Comparison of ENCODE assay signal across 8 cellular contexts in the genomic region with DNA sequence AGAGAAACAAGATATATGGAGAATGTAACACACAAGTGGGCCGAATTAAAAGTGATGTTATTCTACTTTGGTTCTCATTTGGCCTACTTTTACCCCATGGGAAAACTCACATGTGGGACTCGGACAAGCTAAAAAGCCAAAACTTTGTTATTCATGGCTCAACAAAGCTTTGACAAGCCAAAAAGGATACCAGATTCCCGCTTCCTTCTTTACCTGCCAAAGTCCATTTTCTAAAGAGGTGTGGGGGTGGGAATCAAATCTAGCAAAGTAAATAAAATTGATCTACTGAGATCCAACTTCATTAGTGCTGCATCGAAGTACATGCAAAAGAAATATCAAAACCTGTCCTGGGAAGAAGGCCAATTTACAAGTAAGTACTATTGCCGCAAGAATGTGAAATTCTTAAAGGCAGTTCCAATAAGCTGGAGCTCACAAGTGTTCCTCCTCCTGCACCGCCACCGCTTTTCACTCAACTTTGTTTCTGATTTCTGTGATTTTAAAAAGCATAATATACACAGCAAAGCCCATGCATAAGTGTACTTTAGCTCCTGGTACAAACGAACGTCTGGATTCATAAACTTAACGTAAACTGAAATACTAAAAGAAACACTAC. TPM values are rescaled to one million over a fixed set of nuclear protein-coding genes. Genes with fewer than 3 reads are reported as not detected.
DNase-seq lines count a peak whose midpoint lies in the region; ATAC-seq and TF ChIP-seq lines count a peak whose summit lies in the region.

No MANE protein-coding gene starts in this region.

- no peak overlapping the region for H3K18ac ChIP-seq in H9 (ENCODE audit: insufficient read length, low read depth, low read length)

- peaks cover 10% of the 10 kb centered on the region for H3K79me1 ChIP-seq in H9 (ENCODE audit: insufficient read depth, low read depth, low read length, poor library complexity, severe bottlenecking)

- peak overlapping the region; percentile 91 to 100 for H3K4me3 Mint-ChIP-seq in H9
- H3K4me3 Mint-ChIP-seq in T-cell = peak overlapping the region; percentile 87 to 94 (median 91)

- no peaks in the 10 kb centered on the region for H3K27me3 ChIP-seq in H9 (ENCODE audit: insufficient read depth, low read length)
- H3K27me3 ChIP-seq in skeletal muscle tissue (ENCODE audit: control insufficient read depth in 3 of 3, insufficient read depth in 3 of 3, low read length in 3 of 3) = no peaks in the 10 kb centered on the region

- no peak for DNase-seq in H9
- no peak for DNase-seq in T-cell
- DNase-seq in foreskin fibroblast = peak in 1 of 2 donors; percentile 33
- no peak for DNase-seq in substantia nigra (lab: John Stamatoyannopoulos, UW)

- peaks cover 15% of the 10 kb centered on the region for H3K23me2 ChIP-seq in H9 (ENCODE audit: insufficient read length, low read depth, low read length, poor library complexity, severe bottlenecking)

- no peak overlapping the region for H3K27ac Mint-ChIP-seq in H9
- peak overlapping the region; percentile 83 to 84 for H3K27ac Mint-ChIP-seq in T-cell

- CTCF ChIA-PET in T-cell (lab: Charles Lee) = interaction anchor here (0.6 to 1.1 kb wide), 3 partner anchors 20 to 196 kb away, joined by 3 read pairs; no protein-coding TSS in a partner anchor

- H3K79me2 ChIP-seq in H9 (ENCODE audit: insufficient read depth, low read length) = peaks cover 32% of the 10 kb centered on the region; the same call in 1 of the 2 replicates

- H3K27ac ChIP-seq in H9 (ENCODE audit: insufficient read length, low read depth, low read length) (no peak overlapping the region), skeletal muscle tissue (ENCODE audit: low read depth, low read length) (peak overlapping the region; percentile 97), substantia nigra (ENCODE audit: low read depth, low read length, poor library complexity, severe bottlenecking) (no peak overlapping the region)

- no CpG with 5 or more reads among the region's 10 CpGs for WGBS in H9 (ENCODE audit: extremely low coverage, insufficient read length, low lambda C conversion rate)

- H2AFZ ChIP-seq in H9 (ENCODE audit: low read length) = no peak overlapping the region

- TF ChIP-seq CTCF in H9 (conservative IDR thresholded peaks at IDR 0.05) (no peak), foreskin fibroblast (IDR thresholded peaks at IDR 0.05; ENCODE audit: low read depth, low read length) (no peak)

- H3K4me2 ChIP-seq in H9 (ENCODE audit: insufficient read depth, insufficient read length, low read length) = peak overlapping the region; percentile 80

- H3K14ac ChIP-seq in H9 (ENCODE audit: insufficient read depth, low read length) = no peak overlapping the region

- no peak overlapping the region for H4K91ac ChIP-seq in H9 (ENCODE audit: insufficient read length, low read depth, low read length)

- no peak overlapping the region for H2BK5ac ChIP-seq in H9 (ENCODE audit: insufficient read length, low read length)

- no peaks in the 10 kb centered on the region; the same call in 1 of the 2 replicates for H3K27me3 Mint-ChIP-seq in H9 (ENCODE audit: low read depth)
- H3K27me3 Mint-ChIP-seq in T-cell = no peaks in the 10 kb centered on the region

- no peak overlapping the region for H3T11ph ChIP-seq in H9 (ENCODE audit: low read length)

- no peak overlapping the region for H3K23ac ChIP-seq in H9 (ENCODE audit: insufficient read length, low read depth, low read length)

- peaks cover 20 to 28% (median 23%) of the 10 kb centered on the region in 3 experiments for H3K36me3 Mint-ChIP-seq in H9 (ENCODE audit: insufficient read depth in 1 of 3, low read depth in 3 of 3)
- peaks cover 26% of the 10 kb centered on the region for H3K36me3 Mint-ChIP-seq in T-cell

- H2BK12ac ChIP-seq in H9 (ENCODE audit: insufficient read length, low read depth, low read length) = no peak overlapping the region

- H3K56ac ChIP-seq in H9 (ENCODE audit: insufficient read length, low read depth, low read length) = no peak overlapping the region

- no peak overlapping the region for H2BK20ac ChIP-seq in H9 (ENCODE audit: low read depth, low read length, poor library complexity, severe bottlenecking)

- no peaks in the 10 kb centered on the region for H4K20me1 ChIP-seq in H9 (ENCODE audit: control insufficient read depth, insufficient read depth, insufficient read length)

- H3K4me1 ChIP-seq in H9 (ENCODE audit: insufficient read depth, low read length) (peaks cover 9% of the 10 kb centered on the region; the same call in 1 of the 2 replicates), skeletal muscle tissue (ENCODE audit: control insufficient read depth in 3 of 3, insufficient read depth in 3 of 3, low read length in 3 of 3) (peaks cover 18 to 44% (median 24%) of the 10 kb centered on the region in 3 donors)

- H3K4me1 Mint-ChIP-seq in H9 (peaks cover 44 to 48% of the 10 kb centered on the region in 2 experiments), T-cell (peaks cover 59 to 66% (median 63%) of the 10 kb centered on the region in 3 donors)

- no peak overlapping the region for H4K5ac ChIP-seq in H9 (ENCODE audit: insufficient read length, low read depth, low read length)

- ATAC-seq in T-cell (replicated peaks in 1 of 4) = no peak
- ATAC-seq in HG03521 (IDR thresholded peaks at IDR 0.05; ENCODE audit: unreplicated experiment) = no peak
- no peak for ATAC-seq in HG03457 (IDR thresholded peaks at IDR 0.05; ENCODE audit: unreplicated experiment)
- no peak for ATAC-seq in GM21526 (IDR thresholded peaks at IDR 0.05; ENCODE audit: low FRiP score, unreplicated experiment)

- peaks cover 0 to 6% of the 10 kb centered on the region in 2 experiments; a peak in 3 of 5 replicates for H3K9me3 Mint-ChIP-seq in H9
- H3K9me3 Mint-ChIP-seq in T-cell = no peaks in the 10 kb centered on the region

- POLR2A ChIA-PET in T-cell (lab: Charles Lee) = interaction anchor here (0.5 to 0.8 kb wide), 4 partner anchors 17 to 1397 kb away, joined by 3 to 4 read pairs (median 4); no protein-coding TSS in a partner anchor

- H3K4ac ChIP-seq in H9 (ENCODE audit: low read depth, low read length) = no peak overlapping the region

- no peak overlapping the region for H4K8ac ChIP-seq in H9 (replicated peaks; ENCODE audit: insufficient read length, low read depth, low read length)

- peak overlapping the region; percentile 74 to 84 for H3K4me3 ChIP-seq in foreskin fibroblast (ENCODE audit: low read depth in 1 of 2, low read length in 2 of 2)
- peak overlapping the region; percentile 72 to 94 (median 88) for H3K4me3 ChIP-seq in skeletal muscle tissue (ENCODE audit: low read length in 3 of 3)

- H2BK120ac ChIP-seq in H9 (ENCODE audit: low read depth, low read length, poor library complexity, severe bottlenecking) = no peak overlapping the region

- H3K9me3 ChIP-seq in H9 (ENCODE audit: control insufficient read depth, low read depth, low read length) (no peaks in the 10 kb centered on the region), skeletal muscle tissue (ENCODE audit: control insufficient read depth in 3 of 3, low read length in 3 of 3) (no peaks in the 10 kb centered on the region)

- H2AK5ac ChIP-seq in H9 (ENCODE audit: insufficient read length, low read length) = no peak overlapping the region

- H2BK15ac ChIP-seq in H9 (ENCODE audit: low read depth, low read length) = no peak overlapping the region

- peaks cover 0 to 5% (median 0%) of the 10 kb centered on the region in 3 donors for H3K36me3 ChIP-seq in skeletal muscle tissue (ENCODE audit: control insufficient read depth in 3 of 3, insufficient read depth in 3 of 3, low read length in 3 of 3)

- peak overlapping the region; percentile 66 for H3K9ac ChIP-seq in H9 (ENCODE audit: extremely low read depth, insufficient read length, low read length)
- H3K9ac ChIP-seq in skeletal muscle tissue (ENCODE audit: low read depth in 1 of 3, low read length in 3 of 3) = peak overlapping the region; percentile 71 to 91 (median 86)

RNA-seq across cellular contexts. Expression of gene LNX2, which starts 1.1 kb away (rescaled TPM):
- 11.6 and 12.4 TPM in 2 replicates for total RNA-seq in H9 (2021)
- total RNA-seq in T-cell = 10 to 100 TPM in 2 of 5 donors, 1 to 10 TPM in 3; 5.0 to 11.8 (median 9.8) TPM
- 4.2 TPM for total RNA-seq in skeletal muscle tissue

RNA-seq across cellular contexts. Expression of gene POLR1D, which starts 2.5 kb away (rescaled TPM):
- 154 and 167 TPM in 2 replicates for total RNA-seq in H9 (2021)
- 100 to 1,000 TPM; 136 to 167 (median 139) TPM for total RNA-seq in T-cell
- 69.9 TPM for total RNA-seq in skeletal muscle tissue

Comparison
In these comparisons a context has a peak if more than half of its experiments do, and no peak if none do; other contexts are left out.
1. H3K27ac Mint-ChIP-seq: peak in T-cell (2 of 2); none in H9 (0 of 3).